ENCODE assay signal across 2 cellular contexts in the genomic region with DNA sequence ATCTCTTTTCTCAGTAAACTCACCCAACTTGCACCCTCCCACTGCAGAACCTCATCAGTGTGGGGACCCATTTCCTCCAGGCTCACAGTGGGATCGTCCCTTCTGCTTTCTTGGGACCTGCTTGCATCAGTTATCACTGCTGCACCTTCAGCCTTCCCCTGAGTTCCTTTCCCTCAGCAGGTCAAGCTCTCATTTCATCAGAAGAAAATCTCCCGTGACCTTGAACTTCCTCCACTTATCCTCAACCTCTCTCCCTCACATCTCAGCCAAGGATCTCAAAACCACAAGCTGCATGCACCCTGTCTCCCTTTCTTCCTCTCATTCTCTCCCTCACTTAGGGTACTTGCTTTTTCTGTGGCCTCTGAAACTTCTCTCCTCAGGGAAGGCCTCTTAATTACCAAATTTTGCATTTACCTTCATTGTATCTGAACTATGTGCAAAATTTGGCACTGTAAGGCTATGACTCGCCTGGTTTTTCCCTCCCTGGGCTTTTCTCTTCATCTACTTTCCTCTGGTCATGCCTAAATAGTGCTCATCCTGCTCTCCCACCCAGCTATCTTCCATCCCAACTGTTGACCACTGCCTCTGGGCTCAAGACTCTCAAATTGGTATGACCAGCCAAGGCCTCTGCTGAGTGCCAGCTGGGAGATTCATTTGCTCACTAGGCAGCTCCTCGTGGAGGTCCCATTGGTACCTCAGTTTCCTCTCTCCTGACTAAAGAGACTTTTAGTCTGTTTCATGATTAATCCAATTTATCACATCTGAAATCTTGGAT.
TF ChIP-seq lines count a peak whose summit lies in the region.

No MANE protein-coding gene starts in this region.

TF ChIP-seq in GM12878, 131 proteins besides CTCF, POLR2A, EP300 and RAD21:
- TF ChIP-seq, protein P1, sequence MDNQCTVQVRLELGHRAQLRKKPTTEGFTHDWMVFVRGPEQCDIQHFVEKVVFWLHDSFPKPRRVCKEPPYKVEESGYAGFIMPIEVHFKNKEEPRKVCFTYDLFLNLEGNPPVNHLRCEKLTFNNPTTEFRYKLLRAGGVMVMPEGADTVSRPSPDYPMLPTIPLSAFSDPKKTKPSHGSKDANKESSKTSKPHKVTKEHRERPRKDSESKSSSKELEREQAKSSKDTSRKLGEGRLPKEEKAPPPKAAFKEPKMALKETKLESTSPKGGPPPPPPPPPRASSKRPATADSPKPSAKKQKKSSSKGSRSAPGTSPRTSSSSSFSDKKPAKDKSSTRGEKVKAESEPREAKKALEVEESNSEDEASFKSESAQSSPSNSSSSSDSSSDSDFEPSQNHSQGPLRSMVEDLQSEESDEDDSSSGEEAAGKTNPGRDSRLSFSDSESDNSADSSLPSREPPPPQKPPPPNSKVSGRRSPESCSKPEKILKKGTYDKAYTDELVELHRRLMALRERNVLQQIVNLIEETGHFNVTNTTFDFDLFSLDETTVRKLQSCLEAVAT (IDR thresholded peaks at IDR 0.05): no peak
- TF ChIP-seq RUNX3 (IDR thresholded peaks at IDR 0.05; ENCODE audit: low read length) (no peak), POLR2AphosphoS5 (IDR thresholded peaks at IDR 0.05; ENCODE audit: low read length) (peak; percentile 45; the same call in 1 of the 2 replicates)
TF ChIP-seq in GM12878: peak in this region for 1.

TF ChIP-seq in neural cell, 6 proteins besides CTCF, POLR2A, EP300 and RAD21:
- TF ChIP-seq MXI1 (conservative IDR thresholded peaks at IDR 0.05; ENCODE audit: poor library complexity, severe bottlenecking) (no peak), SMC3 (conservative IDR thresholded peaks at IDR 0.05; ENCODE audit: poor library complexity) (no peak), TAF1 (IDR thresholded peaks at IDR 0.05; ENCODE audit: low read depth) (no peak), POLR2AphosphoS5 (IDR thresholded peaks at IDR 0.05) (no peak), EZH2 (IDR thresholded peaks at IDR 0.05; ENCODE audit: borderline replicate concordance, insufficient read depth, low read length, poor library complexity, severe bottlenecking) (no peak)
- TF ChIP-seq, protein P2, sequence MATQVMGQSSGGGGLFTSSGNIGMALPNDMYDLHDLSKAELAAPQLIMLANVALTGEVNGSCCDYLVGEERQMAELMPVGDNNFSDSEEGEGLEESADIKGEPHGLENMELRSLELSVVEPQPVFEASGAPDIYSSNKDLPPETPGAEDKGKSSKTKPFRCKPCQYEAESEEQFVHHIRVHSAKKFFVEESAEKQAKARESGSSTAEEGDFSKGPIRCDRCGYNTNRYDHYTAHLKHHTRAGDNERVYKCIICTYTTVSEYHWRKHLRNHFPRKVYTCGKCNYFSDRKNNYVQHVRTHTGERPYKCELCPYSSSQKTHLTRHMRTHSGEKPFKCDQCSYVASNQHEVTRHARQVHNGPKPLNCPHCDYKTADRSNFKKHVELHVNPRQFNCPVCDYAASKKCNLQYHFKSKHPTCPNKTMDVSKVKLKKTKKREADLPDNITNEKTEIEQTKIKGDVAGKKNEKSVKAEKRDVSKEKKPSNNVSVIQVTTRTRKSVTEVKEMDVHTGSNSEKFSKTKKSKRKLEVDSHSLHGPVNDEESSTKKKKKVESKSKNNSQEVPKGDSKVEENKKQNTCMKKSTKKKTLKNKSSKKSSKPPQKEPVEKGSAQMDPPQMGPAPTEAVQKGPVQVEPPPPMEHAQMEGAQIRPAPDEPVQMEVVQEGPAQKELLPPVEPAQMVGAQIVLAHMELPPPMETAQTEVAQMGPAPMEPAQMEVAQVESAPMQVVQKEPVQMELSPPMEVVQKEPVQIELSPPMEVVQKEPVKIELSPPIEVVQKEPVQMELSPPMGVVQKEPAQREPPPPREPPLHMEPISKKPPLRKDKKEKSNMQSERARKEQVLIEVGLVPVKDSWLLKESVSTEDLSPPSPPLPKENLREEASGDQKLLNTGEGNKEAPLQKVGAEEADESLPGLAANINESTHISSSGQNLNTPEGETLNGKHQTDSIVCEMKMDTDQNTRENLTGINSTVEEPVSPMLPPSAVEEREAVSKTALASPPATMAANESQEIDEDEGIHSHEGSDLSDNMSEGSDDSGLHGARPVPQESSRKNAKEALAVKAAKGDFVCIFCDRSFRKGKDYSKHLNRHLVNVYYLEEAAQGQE (IDR thresholded peaks at IDR 0.05; ENCODE audit: borderline replicate concordance): no peak
